1 cellular context compared by ENCODE assay signal in the genomic region with DNA sequence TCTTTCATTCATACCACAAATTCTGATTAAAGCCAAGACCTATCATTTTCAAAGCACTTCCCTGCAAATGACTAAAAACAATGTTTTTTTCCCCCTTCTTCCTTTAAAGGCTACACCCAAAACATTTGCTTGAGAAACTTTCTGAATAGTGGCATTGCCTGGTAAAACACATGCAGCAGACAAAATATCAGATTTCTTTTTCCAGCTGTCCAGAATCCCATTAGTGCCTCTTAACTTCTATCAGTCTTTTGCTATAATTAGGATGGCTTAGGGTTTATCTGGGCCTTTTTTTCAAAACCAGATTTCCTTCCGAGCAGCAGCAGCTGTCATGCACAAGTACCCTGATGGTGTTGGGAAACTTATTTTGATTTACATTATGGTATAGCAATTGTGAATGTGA.
TF ChIP-seq lines count a peak whose summit lies in the region.

No MANE protein-coding gene starts in this region.

TF ChIP-seq in SK-N-SH treated with all-trans-retinoic acid at 6 μM for 48 hours, 23 proteins besides CTCF, POLR2A, EP300 and RAD21 (continued from another document):
- TF ChIP-seq, protein P1, sequence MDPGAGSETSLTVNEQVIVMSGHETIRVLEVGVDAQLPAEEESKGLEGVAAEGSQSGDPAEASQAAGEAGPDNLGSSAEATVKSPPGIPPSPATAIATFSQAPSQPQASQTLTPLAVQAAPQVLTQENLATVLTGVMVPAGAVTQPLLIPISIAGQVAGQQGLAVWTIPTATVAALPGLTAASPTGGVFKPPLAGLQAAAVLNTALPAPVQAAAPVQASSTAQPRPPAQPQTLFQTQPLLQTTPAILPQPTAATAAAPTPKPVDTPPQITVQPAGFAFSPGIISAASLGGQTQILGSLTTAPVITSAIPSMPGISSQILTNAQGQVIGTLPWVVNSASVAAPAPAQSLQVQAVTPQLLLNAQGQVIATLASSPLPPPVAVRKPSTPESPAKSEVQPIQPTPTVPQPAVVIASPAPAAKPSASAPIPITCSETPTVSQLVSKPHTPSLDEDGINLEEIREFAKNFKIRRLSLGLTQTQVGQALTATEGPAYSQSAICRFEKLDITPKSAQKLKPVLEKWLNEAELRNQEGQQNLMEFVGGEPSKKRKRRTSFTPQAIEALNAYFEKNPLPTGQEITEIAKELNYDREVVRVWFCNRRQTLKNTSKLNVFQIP (CRISPR knock-in tag; IDR thresholded peaks at IDR 0.05; ENCODE audit: borderline replicate concordance, low read depth) = no peak
